19 cellular contexts compared by ENCODE assay signal in the genomic region with DNA sequence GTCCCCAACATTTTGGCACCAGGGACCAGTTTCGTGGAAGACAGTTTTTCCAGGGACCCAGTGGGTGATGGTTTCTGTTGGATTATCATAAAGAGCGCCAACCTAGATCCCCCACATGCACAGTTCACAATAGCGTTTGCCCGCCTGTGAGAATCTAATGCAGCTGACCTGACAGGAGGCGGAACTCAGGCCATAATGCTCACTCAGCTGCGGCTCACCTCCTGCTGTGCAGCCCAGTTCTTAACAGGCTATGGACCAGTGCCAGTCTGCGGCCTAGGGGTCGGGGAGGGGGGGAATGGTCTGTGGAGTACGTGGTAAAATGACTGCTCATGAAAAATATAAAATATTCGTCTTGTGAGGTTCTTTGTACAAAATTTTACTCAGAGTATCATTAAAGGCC.
DNase-seq lines count a peak whose midpoint lies in the region; TF ChIP-seq lines count a peak whose summit lies in the region.
"Had no signal": no experiment of that assay in that cellular context is flagged by ENCODE, and none has a peak within 500 bp of the region (broad histone marks: within the 10 kb centered on the region; RNA-seq: fewer than 3 reads in every experiment).

No MANE protein-coding gene starts in this region.

- DNase-seq in NCI-H446 treated with DMSO at 0.1 percent for 48 hours (lab: John Stamatoyannopoulos, UW) = peak; percentile 1
- DNase-seq in NCI-H446 (lab: John Stamatoyannopoulos, UW) = no peak
- DNase-seq in ecto neural progenitor cell (ENCODE audit: low spot score) = peak; percentile 55
- DNase-seq in nephron progenitor cell = peak; percentile 30
- DNase-seq in cerebellum (ENCODE audit: low spot score) = no peak
- DNase-seq in activated CD4-positive, alpha-beta T cell treated with anti-CD3 and anti-CD28 coated beads for 4 hours = no peak
- no peak for DNase-seq in HCEC 1CT
- no peak for DNase-seq in ACHN
- DNase-seq: 8988T; AML-193; C1 segment of cervical spinal cord; Calu3; CD8-positive, alpha-beta T cell; KG1; NCI-H1092; NCI-H1436; NCI-H2029; NCI-H226 had no signal

- H3K4me1 Mint-ChIP-seq in nephron progenitor cell = no peaks in the 10 kb centered on the region

- no peak for TF ChIP-seq CTCF in nephron progenitor cell (IDR thresholded peaks at IDR 0.05)

- no peaks in the 10 kb centered on the region for H3K9me3 Mint-ChIP-seq in nephron progenitor cell
- H3K9me3 Mint-ChIP-seq: GM23338 had no signal

- H3K27me3 Mint-ChIP-seq in nephron progenitor cell (ENCODE audit: low read depth, poor library complexity) = no peaks in the 10 kb centered on the region

- H3K27ac Mint-ChIP-seq in nephron progenitor cell = no peak overlapping the region
- H3K27ac Mint-ChIP-seq: CD8-positive, alpha-beta T cell; GM23338 had no signal

- H3K36me3 Mint-ChIP-seq in nephron progenitor cell (ENCODE audit: low read depth) = no peaks in the 10 kb centered on the region
- H3K36me3 Mint-ChIP-seq: CD8-positive, alpha-beta T cell had no signal

- H3K4me3 Mint-ChIP-seq in nephron progenitor cell = no peak overlapping the region
- H3K4me3 Mint-ChIP-seq: CD8-positive, alpha-beta T cell; GM23338 had no signal

- in situ Hi-C loops in ACHN (cut with HindIII; ENCODE audit: low pct_ligation_motif_present, low pct_unique_long_range_greater_than_20kb, low sequenced_read_pairs) = no loop called here

Comparison
In these comparisons a context has a peak if more than half of its experiments do, and no peak if none do; other contexts are left out.
1. DNase-seq: peak in NCI-H446 treated with DMSO at 0.1 percent for 48 hours (single experiment), ecto neural progenitor cell (single experiment) and nephron progenitor cell (single experiment); none in NCI-H446 (0 of 2), cerebellum (single experiment), activated CD4-positive, alpha-beta T cell treated with anti-CD3 and anti-CD28 coated beads for 4 hours (0 of 2), HCEC 1CT (single experiment) and ACHN (single experiment).